14 cellular contexts compared by ENCODE assay signal in genomic region chr2:121103969-121104368, GRCh38.
A peak's percentile ranks its signal among the peaks of the same experiment; 100 is the strongest.
DNase-seq lines count a peak whose midpoint lies in the region; ATAC-seq, FAIRE-seq and TF ChIP-seq lines count a peak whose summit lies in the region.
"Had no signal": no experiment of that assay in that cellular context is flagged by ENCODE, and none has a peak within 500 bp of the region (broad histone marks: within the 10 kb centered on the region; RNA-seq: fewer than 3 reads in every experiment).

No MANE protein-coding gene starts in this region.

- FAIRE-seq in urothelium cell line (lab: Jason Lieb, UNC), result peak; percentile 32
- FAIRE-seq: A549 had no signal

- H3K36me3 ChIP-seq in HEK293 (ENCODE audit: control insufficient read depth in 2 of 2, insufficient read depth in 1 of 2, low read length in 2 of 2), result no peaks in the 10 kb centered on the region

- CTCF ChIA-PET in HEK293 (lab: Yijun Ruan, JAX) (interaction anchor here (2.2 to 7.5 kb wide), 3 partner anchors 9 to 253 kb away, joined by 12 to 38 read pairs (median 13); no protein-coding TSS in a partner anchor), WTC11 (lab: Charles Lee) (interaction anchor here (0.5 to 2.3 kb wide), 5 partner anchors 9 to 418 kb away, joined by 3 to 12 read pairs (median 7); no protein-coding TSS in a partner anchor)

- no peaks in the 10 kb centered on the region for H3K4me1 Mint-ChIP-seq in chondrocyte (ENCODE audit: low read depth)
- peaks cover 9% of the 10 kb centered on the region for H3K4me1 Mint-ChIP-seq in neural crest cell
- H3K4me1 Mint-ChIP-seq in WTC11, result peaks cover 6% of the 10 kb centered on the region; the same call in 1 of the 2 replicates
- H3K4me1 Mint-ChIP-seq: CD8-positive, alpha-beta memory T cell; IgD-negative memory B cell had no signal

- TF ChIP-seq CTCF in HEK293 (tag by site-specific recombination; IDR thresholded peaks at IDR 0.05), result no peak
- TF ChIP-seq CTCF in chondrocyte (IDR thresholded peaks at IDR 0.05), result no peak
- no peak for TF ChIP-seq CTCF in neural crest cell (conservative IDR thresholded peaks at IDR 0.05)
- no peak for TF ChIP-seq CTCF in WTC11 (IDR thresholded peaks at IDR 0.05)

- H3K4me3 Mint-ChIP-seq in chondrocyte (ENCODE audit: unreplicated experiment), result no peak overlapping the region
- no peak overlapping the region for H3K4me3 Mint-ChIP-seq in neural crest cell
- H3K4me3 Mint-ChIP-seq in WTC11, result no peak overlapping the region
- H3K4me3 Mint-ChIP-seq: CD8-positive, alpha-beta memory T cell; H9; IgD-negative memory B cell had no signal

- no peak overlapping the region for H3K4me3 ChIP-seq in HEK293 (ENCODE audit: low read depth, low read length)
- H3K4me3 ChIP-seq: A549 had no signal

- H3K36me3 Mint-ChIP-seq in chondrocyte (ENCODE audit: low read depth), result no peaks in the 10 kb centered on the region
- no peaks in the 10 kb centered on the region for H3K36me3 Mint-ChIP-seq in neural crest cell (ENCODE audit: low read depth)
- no peaks in the 10 kb centered on the region for H3K36me3 Mint-ChIP-seq in WTC11
- H3K36me3 Mint-ChIP-seq: CD8-positive, alpha-beta memory T cell; IgD-negative memory B cell had no signal

- ATAC-seq in WTC11, result no peak

- H3K27ac Mint-ChIP-seq in chondrocyte (ENCODE audit: unreplicated experiment), result no peak overlapping the region
- H3K27ac Mint-ChIP-seq in neural crest cell (ENCODE audit: unreplicated experiment), result peak overlapping the region; percentile 12
- H3K27ac Mint-ChIP-seq in WTC11, result no peak overlapping the region
- H3K27ac Mint-ChIP-seq: IgD-negative memory B cell had no signal

- POLR2A ChIA-PET in HEK293 (lab: Yijun Ruan, JAX), result no interaction called here
- POLR2A ChIA-PET in WTC11 (lab: Charles Lee), result no interaction called here

- H3K27ac ChIP-seq in HEK293 (ENCODE audit: extremely low read depth, low read depth, low read length) (no peak overlapping the region), caudate nucleus (ENCODE audit: low read depth, low read length) (no peak overlapping the region)
- H3K27ac ChIP-seq: A549 had no signal

- H3K9me3 Mint-ChIP-seq in chondrocyte (ENCODE audit: low read depth) (no peaks in the 10 kb centered on the region), neural crest cell (no peaks in the 10 kb centered on the region), WTC11 (no peaks in the 10 kb centered on the region)
- H3K9me3 Mint-ChIP-seq: H9, IgD-negative memory B cell had no signal

- no peaks in the 10 kb centered on the region for H3K9me3 ChIP-seq in HEK293 (ENCODE audit: control insufficient read depth, insufficient read depth, low read depth, low read length)
- H3K9me3 ChIP-seq: A549, Caco-2 had no signal

- no peaks in the 10 kb centered on the region for H3K4me1 ChIP-seq in HEK293 (ENCODE audit: control insufficient read depth, insufficient read depth, low read length)
- H3K4me1 ChIP-seq: A549, Caco-2 had no signal

- H3K27me3 Mint-ChIP-seq in chondrocyte (ENCODE audit: low read depth), result peaks cover 52% of the 10 kb centered on the region
- H3K27me3 Mint-ChIP-seq in neural crest cell (ENCODE audit: low read depth), result peaks cover 7% of the 10 kb centered on the region
- H3K27me3 Mint-ChIP-seq in WTC11 (ENCODE audit: low read depth), result peaks cover 8% of the 10 kb centered on the region

- DNase-seq in chondrocyte (ENCODE audit: low spot score) (peak; percentile 28), neural crest cell (ENCODE audit: low read depth, low spot score) (no peak), urothelium cell line (ENCODE audit: low spot score) (no peak), NCI-H187 treated with DMSO at 0.1 percent for 48 hours (lab: John Stamatoyannopoulos, UW) (no peak), WTC11 (ENCODE audit: low spot score) (no peak), caudate nucleus (lab: John Stamatoyannopoulos, UW) (no peak)
- DNase-seq: Caco-2; CD8-positive, alpha-beta memory T cell; DND-41; GF-D8; H9 had no signal

TF ChIP-seq in HEK293, 187 proteins besides CTCF, POLR2A, EP300 and RAD21 (continues in another document):
- no peak for TF ChIP-seq ZNF398 (tag by site-specific recombination; IDR thresholded peaks at IDR 0.05)
- TF ChIP-seq ATF2 (tag by site-specific recombination; IDR thresholded peaks at IDR 0.05; ENCODE audit: low read depth), result peak; percentile 45; the same call in 1 of the 2 replicates
- TF ChIP-seq EGR2 (tag by site-specific recombination; IDR thresholded peaks at IDR 0.05; ENCODE audit: low read depth), result peak; percentile 72
- no peak for TF ChIP-seq ZNF610 (tag by site-specific recombination; IDR thresholded peaks at IDR 0.05; ENCODE audit: borderline replicate concordance)
- 0 out of 2 replicates have a peak, but pooled peaks have one; percentile 39 for TF ChIP-seq ZBTB21 (tag by site-specific recombination; IDR thresholded peaks at IDR 0.05)
- TF ChIP-seq ZNF121 (tag by site-specific recombination; IDR thresholded peaks at IDR 0.05), result no peak
- TF ChIP-seq ZNF629 (tag by site-specific recombination; IDR thresholded peaks at IDR 0.05), result peak; percentile 53; the same call in 1 of the 2 replicates
- TF ChIP-seq SP3 (tag by site-specific recombination; IDR thresholded peaks at IDR 0.05), result no peak

TF ChIP-seq in WTC11, 78 proteins besides CTCF, POLR2A, EP300 and RAD21:
- TF ChIP-seq RORB (CRISPR knock-in tag; IDR thresholded peaks at IDR 0.05) (no peak), ZNF121 (CRISPR knock-in tag; IDR thresholded peaks at IDR 0.05) (no peak), GRHL2 (CRISPR knock-in tag; IDR thresholded peaks at IDR 0.05; ENCODE audit: insufficient replicate concordance, severe bottlenecking) (no peak), CDX4 (CRISPR knock-in tag; IDR thresholded peaks at IDR 0.05; ENCODE audit: borderline replicate concordance) (no peak), SMAD4 (CRISPR knock-in tag; IDR thresholded peaks at IDR 0.05) (no peak)

Comparison
In these comparisons a context has a peak if more than half of its experiments do, and no peak if none do; other contexts are left out.
1. Of the 8 proteins assayed by ChIP-seq in both HEK293 and WTC11: peak only in HEK293: ATF2 and ZBTB21; only in WTC11: none; in both: none; in neither: 6.